ENCODE assay signal across 8 cellular contexts in the genomic region with DNA sequence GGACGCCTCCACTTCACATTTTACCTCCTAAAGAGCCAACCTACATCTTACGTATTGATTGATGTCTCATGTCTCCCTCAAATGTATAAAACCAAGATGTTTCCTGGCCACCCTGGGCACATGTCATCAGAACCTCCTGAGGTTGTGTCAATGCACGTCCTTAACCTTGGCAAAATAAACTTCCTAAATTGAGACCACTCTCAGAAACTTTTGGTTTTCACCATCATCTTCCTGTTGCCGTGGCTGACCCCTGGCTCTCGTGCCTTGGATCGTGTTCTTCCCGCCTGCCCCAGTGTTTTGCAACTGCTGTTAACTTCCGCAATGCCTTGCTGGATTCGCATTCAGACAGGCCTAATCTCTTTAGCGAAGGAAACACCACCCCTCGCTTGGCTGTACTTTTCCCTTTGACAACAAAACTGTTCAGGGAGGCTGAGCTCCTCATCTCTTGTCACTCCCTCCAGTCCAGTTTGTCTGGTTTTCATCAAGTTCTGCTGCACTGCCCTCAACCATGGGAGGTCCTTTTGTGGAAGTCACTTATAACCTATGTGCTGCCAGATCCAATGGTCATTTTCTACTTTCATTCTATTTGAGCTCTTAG. TPM values are rescaled to one million over a fixed set of nuclear protein-coding genes. Genes with fewer than 3 reads are reported as not detected.
DNase-seq lines count a peak whose midpoint lies in the region; ATAC-seq and TF ChIP-seq lines count a peak whose summit lies in the region.

No MANE protein-coding gene starts in this region.

- peaks cover 38% of the 10 kb centered on the region for H3K4me1 Mint-ChIP-seq in CD8-positive, alpha-beta T cell (ENCODE audit: low read depth)
- H3K4me1 Mint-ChIP-seq in neural progenitor cell: peaks cover 25% of the 10 kb centered on the region

- H3K4me2 ChIP-seq in PC-3 (ENCODE audit: low read length) (peak overlapping the region; percentile 92; the same call in 1 of the 2 replicates), neural progenitor cell (peak overlapping the region; percentile 77)

- peaks cover 22% of the 10 kb centered on the region for H4K20me1 ChIP-seq in PC-3 (ENCODE audit: low read length)
- peaks cover 17% of the 10 kb centered on the region for H4K20me1 ChIP-seq in neural progenitor cell (ENCODE audit: low read depth)

- H3F3A ChIP-seq in PC-3 (ENCODE audit: low read length, unreplicated experiment): no peaks in the 10 kb centered on the region
- peaks cover 7% of the 10 kb centered on the region for H3F3A ChIP-seq in neural progenitor cell (ENCODE audit: low read depth)

- H3K9me2 ChIP-seq in PC-3 (replicated peaks; ENCODE audit: low read length): no peaks in the 10 kb centered on the region

- no TSS peak for BruUV-seq in PC-3 (replicated peaks; lab: Mats Ljungman, UMichigan)

- H3K9ac ChIP-seq in PC-3 (ENCODE audit: low read length): no peak overlapping the region
- no peak overlapping the region for H3K9ac ChIP-seq in neural progenitor cell

- no peaks in the 10 kb centered on the region for H3K27me3 Mint-ChIP-seq in CD8-positive, alpha-beta T cell (ENCODE audit: low read depth)
- peaks cover 4% of the 10 kb centered on the region for H3K27me3 Mint-ChIP-seq in neural progenitor cell (ENCODE audit: insufficient read depth, low read depth)

- H3K27ac Mint-ChIP-seq in CD8-positive, alpha-beta T cell: peak overlapping the region; percentile 88
- peak overlapping the region; percentile 26 for H3K27ac Mint-ChIP-seq in neural progenitor cell

- intact Hi-C loops in CD8-positive, alpha-beta T cell (cut with DNase I, micrococcal nuclease): loop anchor here in 1 of 2 experiments (5.0 kb wide), 1 partner anchor 135 kb away; no protein-coding TSS in a partner anchor
- intact Hi-C loops in PC-3 (cut with micrococcal nuclease): loop anchor here (10.0 kb wide), 2 partner anchors 93 to 153 kb away; no protein-coding TSS in a partner anchor

- H3K4me3 ChIP-seq in CD8-positive, alpha-beta T cell (ENCODE audit: low read depth, low read length): peak overlapping the region; percentile 64
- no peak overlapping the region for H3K4me3 ChIP-seq in PC-3 (ENCODE audit: low read length)
- H3K4me3 ChIP-seq in neural progenitor cell: no peak overlapping the region
- no peak overlapping the region for H3K4me3 ChIP-seq in BE2C (ENCODE audit: low read depth, low read length)

- peaks cover 2% of the 10 kb centered on the region for H3K36me3 Mint-ChIP-seq in CD8-positive, alpha-beta T cell
- peaks cover 5% of the 10 kb centered on the region for H3K36me3 Mint-ChIP-seq in neural progenitor cell

- TF ChIP-seq CTCF in CD8-positive, alpha-beta T cell (IDR thresholded peaks at IDR 0.05): no peak
- TF ChIP-seq CTCF in PC-3 (conservative IDR thresholded peaks at IDR 0.05; ENCODE audit: low read depth, low read length): no peak
- no peak for TF ChIP-seq CTCF in neural progenitor cell (IDR thresholded peaks at IDR 0.05)
- TF ChIP-seq CTCF in BE2C (IDR thresholded peaks at IDR 0.05; ENCODE audit: low read depth, low read length): no peak

- H3K4me3 Mint-ChIP-seq in CD8-positive, alpha-beta T cell: peak overlapping the region; percentile 93
- peak overlapping the region; percentile 86 for H3K4me3 Mint-ChIP-seq in neural progenitor cell

- no peak overlapping the region; the same call in 1 of the 2 replicates for H2AFZ ChIP-seq in PC-3 (ENCODE audit: low read length)
- no peak overlapping the region for H2AFZ ChIP-seq in neural progenitor cell (replicated peaks)

- H3K9me3 Mint-ChIP-seq in CD8-positive, alpha-beta T cell: no peaks in the 10 kb centered on the region
- no peaks in the 10 kb centered on the region for H3K9me3 Mint-ChIP-seq in neural progenitor cell

- no peaks in the 10 kb centered on the region for H3K36me3 ChIP-seq in CD8-positive, alpha-beta T cell (ENCODE audit: insufficient read depth, low read length)
- H3K36me3 ChIP-seq in PC-3 (ENCODE audit: low read depth, low read length): peaks cover 19% of the 10 kb centered on the region
- H3K36me3 ChIP-seq in neural progenitor cell: no peaks in the 10 kb centered on the region
- no peaks in the 10 kb centered on the region for H3K36me3 ChIP-seq in BE2C

- H3K79me2 ChIP-seq in PC-3 (ENCODE audit: low read length) (peaks cover 36% of the 10 kb centered on the region), neural progenitor cell (ENCODE audit: low read depth) (peaks cover 30% of the 10 kb centered on the region)

- CTCF ChIA-PET in CD8-positive, alpha-beta T cell (lab: Charles Lee): no interaction called here
- CTCF ChIA-PET in PC-3 (lab: Charles Lee): no interaction called here

- no peaks in the 10 kb centered on the region for H3K27me3 ChIP-seq in CD8-positive, alpha-beta T cell (ENCODE audit: insufficient read depth, low read length)
- H3K27me3 ChIP-seq in PC-3 (ENCODE audit: low read length) (no peaks in the 10 kb centered on the region), neural progenitor cell (peaks cover 16% of the 10 kb centered on the region), BE2C (no peaks in the 10 kb centered on the region)

- POLR2A ChIA-PET in CD8-positive, alpha-beta T cell (lab: Charles Lee): no interaction called here
- POLR2A ChIA-PET in PC-3 (lab: Charles Lee; ENCODE audit: unreplicated experiment): no interaction called here

- no peak for DNase-seq in CD8-positive, alpha-beta T cell
- DNase-seq in PC-3: peak; percentile 44
- peak; percentile 25 for DNase-seq in neural progenitor cell (ENCODE audit: low spot score)
- DNase-seq in NCI-H2107 treated with DMSO at 0.1 percent for 48 hours (lab: John Stamatoyannopoulos, UW; ENCODE audit: unreplicated experiment): no peak
- no peak for DNase-seq in BE2C
- DNase-seq in hepatic stellate cell (ENCODE audit: low spot score): no peak
- DNase-seq in activated CD8-positive, alpha-beta memory T cell treated with anti-CD3 and anti-CD28 coated beads, Interleukin-2, amount 50 U/mL, for 48 hours: no peak

- H3K9me3 ChIP-seq in CD8-positive, alpha-beta T cell (ENCODE audit: low read length): no peaks in the 10 kb centered on the region
- H3K9me3 ChIP-seq in PC-3 (ENCODE audit: low read length) (no peaks in the 10 kb centered on the region), neural progenitor cell (ENCODE audit: low read depth) (no peaks in the 10 kb centered on the region), BE2C (no peaks in the 10 kb centered on the region)

- peaks cover 14% of the 10 kb centered on the region for H3K4me1 ChIP-seq in CD8-positive, alpha-beta T cell (ENCODE audit: insufficient read depth, low read length)
- H3K4me1 ChIP-seq in PC-3 (ENCODE audit: insufficient read depth, low read length): peaks cover 37% of the 10 kb centered on the region
- H3K4me1 ChIP-seq in neural progenitor cell: peaks cover 7% of the 10 kb centered on the region
- peaks cover 3% of the 10 kb centered on the region; the same call in 1 of the 2 replicates for H3K4me1 ChIP-seq in BE2C

- ATAC-seq in CD8-positive, alpha-beta T cell: no peak
- ATAC-seq in PC-3: no peak
- ATAC-seq in esophagus mucosa: peak; percentile 25

- H3K27ac ChIP-seq in CD8-positive, alpha-beta T cell (ENCODE audit: low read depth, low read length): peak overlapping the region; percentile 71
- no peak overlapping the region for H3K27ac ChIP-seq in PC-3 (ENCODE audit: low read length)
- no peak overlapping the region for H3K27ac ChIP-seq in neural progenitor cell

RNA-seq across cellular contexts. Expression of a gene that starts 1.2 kb away (rescaled TPM):
- 10 to 100 TPM; 30.0 to 35.0 TPM for total RNA-seq in CD8-positive, alpha-beta T cell
- total RNA-seq in PC-3 (2014; rRNA removed) (106 and 152 TPM in 2 replicates), esophagus mucosa (34.6 TPM), neural progenitor cell (ENCODE audit: low replicate concordance) (12.2 and 21.8 TPM in 2 replicates)
- 61.0 TPM for polyA plus RNA-seq in BE2C (2012; ENCODE audit: insufficient read depth, insufficient read length, low read depth)

Comparison
In these comparisons a context has a peak if more than half of its experiments do, and no peak if none do; other contexts are left out.
1. DNase-seq: peak in PC-3 (single experiment) and neural progenitor cell (single experiment); none in CD8-positive, alpha-beta T cell (0 of 7), NCI-H2107 treated with DMSO at 0.1 percent for 48 hours (single experiment), BE2C (single experiment), hepatic stellate cell (single experiment) and activated CD8-positive, alpha-beta memory T cell treated with anti-CD3 and anti-CD28 coated beads, Interleukin-2, amount 50 U/mL, for 48 hours (single experiment).